Comparison of ENCODE assay signal across 19 cellular contexts in genomic region chr7:137001041-137001440, GRCh38.
A peak's percentile ranks its signal among the peaks of the same experiment; 100 is the strongest.
DNase-seq lines count a peak whose midpoint lies in the region; ATAC-seq and TF ChIP-seq lines count a peak whose summit lies in the region.
"Had no signal": no experiment of that assay in that cellular context is flagged by ENCODE, and none has a peak within 500 bp of the region (broad histone marks: within the 10 kb centered on the region; RNA-seq: fewer than 3 reads in every experiment).

No MANE protein-coding gene starts in this region.

- H3K4me2 ChIP-seq in GM23338: 0 out of 2 replicates have a peak overlapping the region, but pooled peaks have one; percentile 28
- H3K4me2 ChIP-seq in fibroblast of lung (ENCODE audit: extremely low read depth, insufficient read depth, low read length): no peak overlapping the region

- H3K79me2 ChIP-seq in GM23338 (replicated peaks; ENCODE audit: insufficient read depth): no peaks in the 10 kb centered on the region
- no peaks in the 10 kb centered on the region for H3K79me2 ChIP-seq in fibroblast of lung (ENCODE audit: control insufficient read depth, insufficient read depth, low read length)

- no peak overlapping the region for H3K27ac Mint-ChIP-seq in GM23338
- H3K27ac Mint-ChIP-seq in osteocyte (ENCODE audit: unreplicated experiment): peak overlapping the region; percentile 91
- no peak overlapping the region for H3K27ac Mint-ChIP-seq in naive thymus-derived CD8-positive, alpha-beta T cell
- H3K27ac Mint-ChIP-seq: activated CD4-positive, alpha-beta T cell treated with anti-CD3 and anti-CD28 coated beads, Interleukin-2, amount 10 ng/mL, durations not matched to agents 24 days and 14 days; B cell; H9 had no signal

- H3K4me1 ChIP-seq in GM23338 (ENCODE audit: insufficient read depth): peaks cover 11% of the 10 kb centered on the region; the same call in 1 of the 2 replicates
- H3K4me1 ChIP-seq in fibroblast of lung (ENCODE audit: control insufficient read depth, extremely low read depth, insufficient read depth, low read length): peaks cover 10% of the 10 kb centered on the region
- H3K4me1 ChIP-seq: left lung had no signal

- no peaks in the 10 kb centered on the region for H3K36me3 Mint-ChIP-seq in GM23338 (ENCODE audit: low read depth)
- H3K36me3 Mint-ChIP-seq in osteocyte (ENCODE audit: unreplicated experiment): peaks cover 8% of the 10 kb centered on the region
- H3K36me3 Mint-ChIP-seq in naive thymus-derived CD8-positive, alpha-beta T cell: no peaks in the 10 kb centered on the region

- H3K27me3 Mint-ChIP-seq in GM23338 (ENCODE audit: insufficient read depth, low read depth, poor library complexity): no peaks in the 10 kb centered on the region
- no peaks in the 10 kb centered on the region for H3K27me3 Mint-ChIP-seq in osteocyte (ENCODE audit: unreplicated experiment)
- no peaks in the 10 kb centered on the region for H3K27me3 Mint-ChIP-seq in naive thymus-derived CD8-positive, alpha-beta T cell
- H3K27me3 Mint-ChIP-seq: activated CD4-positive, alpha-beta T cell treated with anti-CD3 and anti-CD28 coated beads, Interleukin-2, amount 10 ng/mL, durations not matched to agents 24 days and 14 days; B cell had no signal

- no peaks in the 10 kb centered on the region for H3F3A ChIP-seq in GM23338 (replicated peaks; ENCODE audit: low read depth)

- POLR2A ChIA-PET in naive thymus-derived CD8-positive, alpha-beta T cell (lab: Charles Lee): no interaction called here

- H3K4me3 ChIP-seq in GM23338 (no peak overlapping the region), fibroblast of lung (replicated peaks in 1 of 4; ENCODE audit: control extremely low read depth in 1 of 4, insufficient read depth in 1 of 4, low read depth in 3 of 4, low read length in 4 of 4) (no peak overlapping the region)
- H3K4me3 ChIP-seq: coronary artery, left lung, ovary had no signal

- no peak for ATAC-seq in GM23338
- no peak for ATAC-seq in naive thymus-derived CD8-positive, alpha-beta T cell
- no peak for ATAC-seq in activated CD4-positive, CD25-positive, alpha-beta regulatory T cell treated with anti-CD3 and anti-CD28 coated beads, Interleukin-2, amount 50 U/mL, for 24 hours
- ATAC-seq: left lung had no signal

- H3K9me3 ChIP-seq in fibroblast of lung (ENCODE audit: control insufficient read depth, insufficient read depth, low read depth, low read length): no peaks in the 10 kb centered on the region
- H3K9me3 ChIP-seq: left lung, ovary had no signal

- no peak for TF ChIP-seq CTCF in GM23338 (conservative IDR thresholded peaks at IDR 0.05; ENCODE audit: low read depth in 2 of 2)
- no peak for TF ChIP-seq CTCF in fibroblast of lung (conservative IDR thresholded peaks at IDR 0.05 in 1 of 2, IDR thresholded peaks at IDR 0.05 in 1 of 2; ENCODE audit: low read depth in 1 of 2, low read length in 2 of 2)
- no peak for TF ChIP-seq CTCF in osteocyte (IDR thresholded peaks at IDR 0.05)
- TF ChIP-seq CTCF in GM20000 (IDR thresholded peaks at IDR 0.05; ENCODE audit: extremely low read depth, missing control alignments): no peak

- H3K27me3 ChIP-seq in GM23338 (ENCODE audit: insufficient read depth) (no peaks in the 10 kb centered on the region), fibroblast of lung (ENCODE audit: control insufficient read depth, insufficient read depth, low read length) (no peaks in the 10 kb centered on the region)
- H3K27me3 ChIP-seq: left lung, ovary had no signal

- H3K27ac ChIP-seq in GM23338 (ENCODE audit: low read depth) (no peak overlapping the region), fibroblast of lung (ENCODE audit: insufficient read depth, low read length) (no peak overlapping the region)
- H3K27ac ChIP-seq: coronary artery, left lung, ovary had no signal

- H3K4me3 Mint-ChIP-seq in GM23338 (no peak overlapping the region), osteocyte (ENCODE audit: unreplicated experiment) (peak overlapping the region; percentile 5)
- H3K4me3 Mint-ChIP-seq in naive thymus-derived CD8-positive, alpha-beta T cell: no peak overlapping the region
- H3K4me3 Mint-ChIP-seq: activated CD4-positive, alpha-beta T cell treated with anti-CD3 and anti-CD28 coated beads, Interleukin-2, amount 10 ng/mL, durations not matched to agents 24 days and 14 days; B cell; H9 had no signal

- H4K20me1 ChIP-seq in GM23338 (replicated peaks; ENCODE audit: insufficient read depth) (no peaks in the 10 kb centered on the region), fibroblast of lung (ENCODE audit: control insufficient read depth, extremely low read depth, insufficient read depth, low read length) (no peaks in the 10 kb centered on the region)

- no peak overlapping the region for H3K9ac ChIP-seq in fibroblast of lung (ENCODE audit: insufficient read depth, low read length)

- H2AFZ ChIP-seq in GM23338 (no peak overlapping the region), fibroblast of lung (ENCODE audit: low read length) (no peak overlapping the region)

- H3K9me3 Mint-ChIP-seq in GM23338 (no peaks in the 10 kb centered on the region), osteocyte (ENCODE audit: unreplicated experiment) (no peaks in the 10 kb centered on the region)
- peaks cover 0 to 15% (median 2%) of the 10 kb centered on the region in 9 donors for H3K9me3 Mint-ChIP-seq in naive thymus-derived CD8-positive, alpha-beta T cell
- H3K9me3 Mint-ChIP-seq: activated CD4-positive, alpha-beta T cell treated with anti-CD3 and anti-CD28 coated beads, Interleukin-2, amount 10 ng/mL, durations not matched to agents 24 days and 14 days; H9 had no signal

- DNase-seq in GM23338 (ENCODE audit: low spot score): no peak
- DNase-seq in NCI-H69 (lab: John Stamatoyannopoulos, UW): peak; percentile 79
- peak; percentile 35 to 57 for DNase-seq in fibroblast of lung (ENCODE audit: low read depth in 2 of 2)
- no peak for DNase-seq in osteocyte (ENCODE audit: extremely low spot score, unreplicated experiment)
- no peak for DNase-seq in GM20000 (ENCODE audit: low spot score)
- no peak for DNase-seq in naive thymus-derived CD8-positive, alpha-beta T cell
- DNase-seq: activated CD4-positive, alpha-beta T cell treated with anti-CD3 and anti-CD28 coated beads, Interleukin-2, amount 10 ng/mL, durations not matched to agents 24 days and 14 days; activated CD8-positive, alpha-beta memory T cell treated with anti-CD3 and anti-CD28 coated beads, Interleukin-2, amount 50 U/mL, for 48 hours; activated naive CD4-positive, alpha-beta T cell treated with Interleukin-2 at 50 U/mL for 16 hours; anterior cingulate cortex; Calu3; foreskin melanocyte; H9; left lung; ovary; stimulated activated CD4-positive, alpha-beta T cell treated with anti-CD3 and anti-CD28 coated beads, Interleukin-4, amount 100 ng/mL, for 4 hours had no signal

- H3K36me3 ChIP-seq in GM23338 (ENCODE audit: insufficient read depth) (no peaks in the 10 kb centered on the region), fibroblast of lung (ENCODE audit: control insufficient read depth, insufficient read depth, low read length) (no peaks in the 10 kb centered on the region)
- H3K36me3 ChIP-seq: left lung, ovary had no signal

- H3K4me1 Mint-ChIP-seq in GM23338: peaks cover 8% of the 10 kb centered on the region; the same call in 2 of the 3 replicates
- H3K4me1 Mint-ChIP-seq in osteocyte (ENCODE audit: unreplicated experiment): peaks cover 88% of the 10 kb centered on the region
- H3K4me1 Mint-ChIP-seq in naive thymus-derived CD8-positive, alpha-beta T cell: no peaks in the 10 kb centered on the region
- H3K4me1 Mint-ChIP-seq: activated CD4-positive, alpha-beta T cell treated with anti-CD3 and anti-CD28 coated beads, Interleukin-2, amount 10 ng/mL, durations not matched to agents 24 days and 14 days; B cell had no signal

- no peaks in the 10 kb centered on the region for H3K9me2 ChIP-seq in GM23338 (ENCODE audit: insufficient read depth)

TF ChIP-seq in GM23338, 12 proteins besides CTCF, POLR2A, EP300 and RAD21 (continues in another document):
- TF ChIP-seq CREB1 (CRISPR knock-in tag; IDR thresholded peaks at IDR 0.05; ENCODE audit: low read depth) (no peak), ETS1 (IDR thresholded peaks at IDR 0.05) (no peak), REST (IDR thresholded peaks at IDR 0.05; ENCODE audit: unreplicated experiment) (no peak)

Comparison
In these comparisons a context has a peak if more than half of its experiments do, and no peak if none do; other contexts are left out.
1. DNase-seq: peak in NCI-H69 (single experiment) and fibroblast of lung (2 of 2); none in GM23338 (single experiment), osteocyte (single experiment), GM20000 (single experiment) and naive thymus-derived CD8-positive, alpha-beta T cell (0 of 10).